ENCODE assay signal across 15 cellular contexts in the genomic region with DNA sequence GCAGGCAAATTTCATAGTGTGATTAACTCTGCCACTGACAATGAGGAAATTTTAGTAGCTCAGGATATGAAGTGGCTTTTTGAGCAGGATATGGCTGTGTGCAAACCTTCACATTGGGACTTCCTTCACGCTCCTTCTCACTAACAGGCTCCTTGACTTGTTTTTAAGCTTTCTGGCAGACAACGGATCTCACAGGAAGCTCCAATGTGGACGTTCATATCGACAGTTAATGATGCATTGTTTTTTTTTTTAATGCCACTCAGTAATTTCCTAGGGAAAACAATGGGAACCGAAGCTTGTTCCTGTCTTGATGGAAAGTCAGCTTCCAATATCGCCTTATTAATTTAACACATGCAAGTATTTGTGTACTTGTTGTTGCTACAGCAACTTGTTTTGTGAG.
DNase-seq lines count a peak whose midpoint lies in the region; ATAC-seq and TF ChIP-seq lines count a peak whose summit lies in the region.
"Had no signal": no experiment of that assay in that cellular context is flagged by ENCODE, and none has a peak within 500 bp of the region (broad histone marks: within the 10 kb centered on the region; RNA-seq: fewer than 3 reads in every experiment).

No MANE protein-coding gene starts in this region.

- peak overlapping the region; percentile 50 for H3K4me3 Mint-ChIP-seq in stimulated activated naive CD8-positive, alpha-beta T cell treated with anti-CD3 and anti-CD28 coated beads, Interleukin-15, Interleukin-2, amounts not matched to agents 100 ng/mL and 50 ng/mL, for 24 hours
- peak overlapping the region in 1 of 2 donors; percentile 52 for H3K4me3 Mint-ChIP-seq in stimulated activated naive CD8-positive, alpha-beta T cell treated with anti-CD3 and anti-CD28 coated beads, Interleukin-15, amount 100 ng/mL, for 72 hours
- no peak overlapping the region for H3K4me3 Mint-ChIP-seq in mesothelial cell of epicardium

- H3K4me1 Mint-ChIP-seq in stimulated activated naive CD8-positive, alpha-beta T cell treated with anti-CD3 and anti-CD28 coated beads, Interleukin-15, Interleukin-2, amounts not matched to agents 100 ng/mL and 50 ng/mL, for 24 hours (ENCODE audit: low read depth), result peaks cover 84% of the 10 kb centered on the region
- peaks cover 80% of the 10 kb centered on the region for H3K4me1 Mint-ChIP-seq in stimulated activated naive CD8-positive, alpha-beta T cell treated with anti-CD3 and anti-CD28 coated beads, Interleukin-15, amount 100 ng/mL, for 72 hours
- H3K4me1 Mint-ChIP-seq in mesothelial cell of epicardium, result peaks cover 7% of the 10 kb centered on the region

- no peak for TF ChIP-seq CTCF in mesothelial cell of epicardium (IDR thresholded peaks at IDR 0.05; ENCODE audit: unreplicated experiment)

- peaks cover 14% of the 10 kb centered on the region for H3K9me3 Mint-ChIP-seq in stimulated activated naive CD8-positive, alpha-beta T cell treated with anti-CD3 and anti-CD28 coated beads, Interleukin-15, Interleukin-2, amounts not matched to agents 100 ng/mL and 50 ng/mL, for 24 hours
- H3K9me3 Mint-ChIP-seq in stimulated activated naive CD8-positive, alpha-beta T cell treated with anti-CD3 and anti-CD28 coated beads, Interleukin-15, amount 100 ng/mL, for 72 hours, result peaks cover 14 to 17% of the 10 kb centered on the region in 2 donors
- H3K9me3 Mint-ChIP-seq in mesothelial cell of epicardium, result no peaks in the 10 kb centered on the region

- no peaks in the 10 kb centered on the region for H3K27me3 ChIP-seq in effector memory CD4-positive, alpha-beta T cell (replicated peaks; ENCODE audit: control insufficient read depth, insufficient read depth, low read length, poor library complexity, severe bottlenecking)
- H3K27me3 ChIP-seq: BE2C had no signal

- H3K4me1 ChIP-seq in mesodermal cell (ENCODE audit: control insufficient read depth, insufficient read depth, low read length, poor library complexity, severe bottlenecking), result peaks cover 14% of the 10 kb centered on the region
- peaks cover 16% of the 10 kb centered on the region for H3K4me1 ChIP-seq in effector memory CD4-positive, alpha-beta T cell (ENCODE audit: control insufficient read depth, insufficient read depth, low read length, poor library complexity, severe bottlenecking)
- H3K4me1 ChIP-seq: BE2C had no signal

- peaks cover 12% of the 10 kb centered on the region for H3K36me3 Mint-ChIP-seq in stimulated activated naive CD8-positive, alpha-beta T cell treated with anti-CD3 and anti-CD28 coated beads, Interleukin-15, Interleukin-2, amounts not matched to agents 100 ng/mL and 50 ng/mL, for 24 hours (ENCODE audit: low read depth)
- H3K36me3 Mint-ChIP-seq in mesothelial cell of epicardium, result peaks cover 54% of the 10 kb centered on the region

- ATAC-seq in stimulated activated naive CD8-positive, alpha-beta T cell treated with anti-CD3 and anti-CD28 coated beads, Interleukin-15, amount 100 ng/mL, for 72 hours, result no peak
- no peak for ATAC-seq in HG03095 (IDR thresholded peaks at IDR 0.05; ENCODE audit: unreplicated experiment)

- 75 to 86% methylated on average over 4 of the region's 6 CpGs for WGBS in mesodermal cell (ENCODE audit: insufficient coverage in 2 of 2), 2 experiments

- H3K27me3 Mint-ChIP-seq in stimulated activated naive CD8-positive, alpha-beta T cell treated with anti-CD3 and anti-CD28 coated beads, Interleukin-15, Interleukin-2, amounts not matched to agents 100 ng/mL and 50 ng/mL, for 24 hours, result peaks cover 3% of the 10 kb centered on the region
- H3K27me3 Mint-ChIP-seq in stimulated activated naive CD8-positive, alpha-beta T cell treated with anti-CD3 and anti-CD28 coated beads, Interleukin-15, amount 100 ng/mL, for 72 hours, result no peaks in the 10 kb centered on the region
- no peaks in the 10 kb centered on the region for H3K27me3 Mint-ChIP-seq in mesothelial cell of epicardium (ENCODE audit: low read depth)
- H3K27me3 Mint-ChIP-seq: progenitor cell of endocrine pancreas had no signal

- no peaks in the 10 kb centered on the region for H3K9me3 ChIP-seq in mesodermal cell (ENCODE audit: control insufficient read depth, low read length)
- no peaks in the 10 kb centered on the region for H3K9me3 ChIP-seq in effector memory CD4-positive, alpha-beta T cell (ENCODE audit: control insufficient read depth, low read length)
- H3K9me3 ChIP-seq: BE2C had no signal

- DNase-seq in stimulated activated naive CD8-positive, alpha-beta T cell treated with anti-CD3 and anti-CD28 coated beads, Interleukin-15, amount 100 ng/mL, for 72 hours, result no peak
- DNase-seq in dermis blood vessel endothelial cell (peak; percentile 98), mesothelial cell of epicardium (ENCODE audit: low spot score in 2 of 2, unreplicated experiment in 2 of 2) (no peak), COR-L47 (lab: John Stamatoyannopoulos, UW) (no peak)
- no peak for DNase-seq in effector memory CD4-positive, alpha-beta T cell
- DNase-seq: activated CD4-positive, alpha-beta T cell treated with anti-CD3 and anti-CD28 coated beads for 1 hour; activated T-cell treated with anti-CD3 and anti-CD28 coated beads, Interleukin-2, amount 50 U/mL, for 48 hours; BE2C; midbrain; stimulated activated CD4-positive, alpha-beta T cell treated with anti-CD3 and anti-CD28 coated beads, Interleukin-2, amount 100 ng/mL, for 24 hours; SW 1271 had no signal

- H3K4me3 ChIP-seq in mesodermal cell (ENCODE audit: extremely low read depth, insufficient read depth, low read length, poor library complexity, severe bottlenecking), result no peak overlapping the region
- no peak overlapping the region for H3K4me3 ChIP-seq in effector memory CD4-positive, alpha-beta T cell (ENCODE audit: insufficient read depth, low read depth, low read length, poor library complexity, severe bottlenecking)

- peak overlapping the region; percentile 69 for H3K27ac Mint-ChIP-seq in stimulated activated naive CD8-positive, alpha-beta T cell treated with anti-CD3 and anti-CD28 coated beads, Interleukin-15, Interleukin-2, amounts not matched to agents 100 ng/mL and 50 ng/mL, for 24 hours
- H3K27ac Mint-ChIP-seq in stimulated activated naive CD8-positive, alpha-beta T cell treated with anti-CD3 and anti-CD28 coated beads, Interleukin-15, amount 100 ng/mL, for 72 hours, result no peak overlapping the region
- H3K27ac Mint-ChIP-seq in mesothelial cell of epicardium, result no peak overlapping the region
- H3K27ac Mint-ChIP-seq: progenitor cell of endocrine pancreas had no signal

- peaks cover 75% of the 10 kb centered on the region for H3K36me3 ChIP-seq in mesodermal cell (ENCODE audit: control insufficient read depth, insufficient read depth, low read length)
- no peaks in the 10 kb centered on the region for H3K36me3 ChIP-seq in effector memory CD4-positive, alpha-beta T cell (ENCODE audit: control insufficient read depth, insufficient read depth, low read length)

- peak overlapping the region; percentile 60 for H3K27ac ChIP-seq in mesodermal cell (ENCODE audit: low read depth, low read length, severe bottlenecking)
- no peak overlapping the region for H3K27ac ChIP-seq in effector memory CD4-positive, alpha-beta T cell (ENCODE audit: insufficient read depth, low read length, poor library complexity, severe bottlenecking)
